In the genomic region with DNA sequence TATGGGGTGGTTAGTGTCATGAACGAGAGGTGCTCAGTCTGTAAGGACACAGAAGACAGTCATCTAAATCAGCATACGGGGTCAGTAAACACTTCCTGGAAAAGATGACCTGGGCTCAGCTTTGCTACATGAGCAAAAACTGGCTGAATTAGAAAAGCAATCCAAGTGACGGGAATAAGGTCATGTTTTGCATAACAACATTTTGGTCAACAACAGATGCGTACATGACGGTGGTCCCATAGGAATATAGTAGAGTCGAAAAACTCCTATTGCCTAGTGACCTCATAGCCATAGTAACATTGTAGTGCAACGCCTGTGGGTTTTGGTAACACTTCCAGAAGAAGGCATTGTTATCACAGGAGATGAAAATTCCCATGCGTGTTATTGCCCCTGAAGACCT, we compare ENCODE assay signal across 19 cellular contexts.
"Had no signal": no experiment of that assay in that cellular context is flagged by ENCODE, and none has a peak within 500 bp of the region (broad histone marks: within the 10 kb centered on the region; RNA-seq: fewer than 3 reads in every experiment).

No MANE protein-coding gene starts in this region.

- H3K36me3 ChIP-seq: MG63, WERI-Rb-1 had no signal

- H3K27me3 ChIP-seq: MG63 had no signal

- H3K27ac ChIP-seq: WERI-Rb-1 had no signal

- H3K4me3 ChIP-seq: MG63 had no signal

- DNase-seq: activated CD4-positive, alpha-beta memory T cell treated with anti-CD3 and anti-CD28 coated beads, Interleukin-2, amount 10 ng/mL, durations not matched to agents 7 days and 5 days; activated CD4-positive, alpha-beta T cell treated with anti-CD3 and anti-CD28 coated beads for 36 hours; activated CD4-positive, alpha-beta T cell treated with anti-CD3 and anti-CD28 coated beads, Interleukin-2, amount 50 U/mL, for 1 hour; activated gamma-delta T cell; activated naive CD4-positive, alpha-beta T cell treated with anti-CD3 and anti-CD28 coated beads for 36 hours; activated T-cell treated with anti-CD3 and anti-CD28 coated beads for 4 hours; activated T-cell treated with anti-CD3 and anti-CD28 coated beads, Interleukin-2, amount 50 U/mL, for 48 hours; amygdala; MG63; MV-4-11; NCI-H1105; NCI-H1436 treated with DMSO at 0.1 percent for 48 hours; NCI-H187; NCI-H2081; NCI-H510A treated with DMSO at 0.1 percent for 48 hours; SHP77 treated with DMSO at 0.1 percent for 48 hours; T-helper 1 cell; WERI-Rb-1 had no signal

- ATAC-seq: activated CD4-positive, alpha-beta T cell treated with anti-CD3 and anti-CD28 coated beads for 36 hours; activated T-helper 17 cell treated with anti-CD3 and anti-CD28 coated beads, Interleukin-2, amount 50 U/mL, for 72 hours had no signal
